8 cellular contexts compared by ENCODE assay signal in genomic region chr2:64608867-64609228, GRCh38. TPM values are rescaled to one million over a fixed set of nuclear protein-coding genes. Genes with fewer than 3 reads are reported as not detected.
A peak's percentile ranks its signal among the peaks of the same experiment; 100 is the strongest.
DNase-seq lines count a peak whose midpoint lies in the region; ATAC-seq, FAIRE-seq and TF ChIP-seq lines count a peak whose summit lies in the region.

No MANE protein-coding gene starts in this region.

- ATAC-seq in GM19035 (IDR thresholded peaks at IDR 0.05; ENCODE audit: unreplicated experiment) (peak; percentile 2), HG03159 (IDR thresholded peaks at IDR 0.05; ENCODE audit: unreplicated experiment) (no peak)

- H4K20me1 ChIP-seq in KMS-11 (ENCODE audit: insufficient read depth), result no peaks in the 10 kb centered on the region
- H4K20me1 ChIP-seq in H1 (replicated peaks in 1 of 2; ENCODE audit: control insufficient read depth in 1 of 2, insufficient read depth in 2 of 2, low read length in 2 of 2), result no peaks in the 10 kb centered on the region

- H4K91ac ChIP-seq in H1 (replicated peaks; ENCODE audit: insufficient read length, low read length), result no peak overlapping the region
- no peak overlapping the region for H4K91ac ChIP-seq in neuronal stem cell (ENCODE audit: low read depth, low read length, poor library complexity)

- H3K23ac ChIP-seq in H1 (ENCODE audit: insufficient read length) (no peak overlapping the region), neuronal stem cell (ENCODE audit: low read depth, low read length, poor library complexity) (peak overlapping the region; percentile 26)

- no peak overlapping the region for H4K5ac ChIP-seq in H1 (ENCODE audit: insufficient read length, low read depth, low read length)

- POLR2A ChIA-PET in H1 (lab: Charles Lee; ENCODE audit: partially characterized antibody), result interaction anchor here (0.8 to 1.2 kb wide), 3 partner anchors 8 to 45 kb away, joined by 3 read pairs; partner anchors contain the start of gene SERTAD2

- no peak overlapping the region for H3K4ac ChIP-seq in H1 (replicated peaks; ENCODE audit: insufficient read length, low read depth, low read length)
- H3K4ac ChIP-seq in neuronal stem cell (ENCODE audit: low read length), result peak overlapping the region; percentile 7

- peaks cover 23% of the 10 kb centered on the region for H3K4me1 ChIP-seq in KMS-11 (ENCODE audit: low read depth, poor library complexity, severe bottlenecking)
- peaks cover 2 to 14% (median 6%) of the 10 kb centered on the region in 4 experiments for H3K4me1 ChIP-seq in H1 (replicated peaks in 1 of 4; ENCODE audit: control insufficient read depth in 3 of 4, insufficient read depth in 4 of 4, low read length in 3 of 4)
- H3K4me1 ChIP-seq in neuronal stem cell (ENCODE audit: control insufficient read depth in 2 of 2, insufficient read depth in 1 of 2, low read depth in 1 of 2, low read length in 2 of 2), result peaks cover 0 to 7% of the 10 kb centered on the region in 2 donors

- H3K18ac ChIP-seq in H1 (ENCODE audit: extremely low read depth, low read length) (no peak overlapping the region), neuronal stem cell (ENCODE audit: low read length) (peak overlapping the region; percentile 92)

- no peak for TF ChIP-seq RAD21 in H1 (IDR thresholded peaks at IDR 0.05 in 1 of 2, conservative IDR thresholded peaks at IDR 0.05 in 1 of 2; ENCODE audit: low read depth in 2 of 2, low read length in 2 of 2)

- no peaks in the 10 kb centered on the region for H3K79me2 ChIP-seq in KMS-11 (ENCODE audit: insufficient read depth, low read depth)
- H3K79me2 ChIP-seq in H1 (ENCODE audit: control insufficient read depth in 1 of 2, insufficient read depth in 2 of 2, low read length in 2 of 2), result no peaks in the 10 kb centered on the region

- no peak for FAIRE-seq in H1 (lab: Jason Lieb, UNC)
- FAIRE-seq in RCC 7860 (lab: Jason Lieb, UNC), result no peak

- WGBS in H1 (ENCODE audit: extremely low coverage in 1 of 2, insufficient coverage in 1 of 2, insufficient read length in 1 of 2, insufficient replicate concordance in 2 of 2, low coverage in 1 of 2, low lambda C conversion rate in 2 of 2, missing lambda C conversion rate in 1 of 2), 2 experiments, result 12% methylated on average over 14 of the region's 20 CpGs; no CpG with 5 or more reads in 1 of the 2 experiments
- no CpG with 5 or more reads among the region's 20 CpGs for WGBS in neuronal stem cell (ENCODE audit: extremely low coverage in 2 of 2, insufficient read length in 2 of 2, insufficient replicate concordance in 1 of 2), 2 donors

- H4K8ac ChIP-seq in H1 (ENCODE audit: extremely low read depth, insufficient read depth, low read length) (peak overlapping the region; percentile 22), neuronal stem cell (ENCODE audit: low read depth, low read length) (peak overlapping the region; percentile 77)

- peak overlapping the region; percentile 1 for H3K4me3 ChIP-seq in KMS-11 (IDR thresholded peaks at IDR 0.05; ENCODE audit: insufficient read depth, low read depth, low read length)
- H3K4me3 ChIP-seq in H1 (ENCODE audit: extremely low read depth in 1 of 4, insufficient read depth in 2 of 4, low read depth in 3 of 4, low read length in 4 of 4), result peak overlapping the region; percentile 21 to 79 (median 54); a peak in 6 of 8 replicates
- no peak overlapping the region for H3K4me3 ChIP-seq in neuronal stem cell (ENCODE audit: low read length in 2 of 2)
- H3K4me3 ChIP-seq in foreskin fibroblast (ENCODE audit: low read depth in 1 of 2, low read length in 2 of 2), result no peak overlapping the region

- no peak for TF ChIP-seq POLR2A in H1 (IDR thresholded peaks at IDR 0.05; ENCODE audit: control extremely low read depth in 1 of 2, low read depth in 2 of 2, low read length in 2 of 2)

- H2BK5ac ChIP-seq in H1 (ENCODE audit: low read depth, low read length) (no peak overlapping the region), neuronal stem cell (ENCODE audit: low read length) (peak overlapping the region; percentile 67)

- no peaks in the 10 kb centered on the region for H3K27me3 ChIP-seq in KMS-11 (ENCODE audit: insufficient read depth, low read depth)
- H3K27me3 ChIP-seq in H1 (replicated peaks in 1 of 4; ENCODE audit: control insufficient read depth in 3 of 4, extremely low read depth in 1 of 4, insufficient read depth in 3 of 4, low read length in 3 of 4), result peaks cover 0 to 11% (median 9%) of the 10 kb centered on the region in 4 experiments; a peak in 6 of 7 replicates
- H3K27me3 ChIP-seq in neuronal stem cell (ENCODE audit: control insufficient read depth in 3 of 3, insufficient read depth in 3 of 3, low read depth in 1 of 3, low read length in 3 of 3), result peaks cover 0 to 11% (median 0%) of the 10 kb centered on the region in 3 experiments

- CTCF ChIA-PET in H1 (lab: Charles Lee; ENCODE audit: partially characterized antibody), result interaction anchor here (0.6 to 5.9 kb wide), 15 partner anchors 12 to 526 kb away, joined by 3 to 135 read pairs (median 5); partner anchors contain the start of gene SERTAD2

- H3K9ac ChIP-seq in KMS-11, result peak overlapping the region; percentile 79; the same call in 1 of the 2 replicates
- H3K9ac ChIP-seq in H1 (replicated peaks in 1 of 4; ENCODE audit: extremely low read depth in 1 of 4, low read depth in 3 of 4, low read length in 3 of 4), result peak overlapping the region in 1 of 4 experiments; percentile 35; a peak in 1 of 7 replicates
- H3K9ac ChIP-seq in neuronal stem cell (ENCODE audit: low read depth, low read length, poor library complexity), result peak overlapping the region; percentile 60

- H3K79me1 ChIP-seq in H1 (ENCODE audit: low read depth, low read length) (no peaks in the 10 kb centered on the region), neuronal stem cell (ENCODE audit: low read depth, low read length) (no peaks in the 10 kb centered on the region)

- no peak overlapping the region for H3K27ac ChIP-seq in KMS-11
- no peak overlapping the region for H3K27ac ChIP-seq in H1 (ENCODE audit: low read depth, low read length)
- H3K27ac ChIP-seq in neuronal stem cell (replicated peaks; ENCODE audit: low read length), result no peak overlapping the region

- peaks cover 4% of the 10 kb centered on the region; the same call in 1 of the 2 replicates for H3K23me2 ChIP-seq in H1 (ENCODE audit: low read depth, low read length)

- no peak overlapping the region for H3K56ac ChIP-seq in H1 (replicated peaks; ENCODE audit: insufficient read length, low read depth, low read length)

- H2BK15ac ChIP-seq in H1 (ENCODE audit: low read length) (peak overlapping the region; percentile 34; the same call in 1 of the 2 replicates), neuronal stem cell (ENCODE audit: low read length) (no peak overlapping the region)

- no peak overlapping the region; the same call in 1 of the 2 replicates for H2BK12ac ChIP-seq in H1 (ENCODE audit: low read depth, low read length)
- H2BK12ac ChIP-seq in neuronal stem cell (ENCODE audit: low read length), result no peak overlapping the region

- DNase-seq in H1 (ENCODE audit: low read depth in 1 of 2, low spot score in 2 of 2), result peak in 1 of 2 experiments; percentile 76
- DNase-seq in neuronal stem cell (ENCODE audit: low spot score), result no peak
- DNase-seq in RCC 7860 (ENCODE audit: low spot score), result no peak
- no peak for DNase-seq in foreskin fibroblast
- no peak for DNase-seq in NCI-H524 treated with DMSO at 0.1 percent for 48 hours (lab: John Stamatoyannopoulos, UW)

- peak overlapping the region; percentile 50 for H3K4me2 ChIP-seq in KMS-11
- H3K4me2 ChIP-seq in H1 (ENCODE audit: insufficient read depth in 1 of 2, low read depth in 2 of 2, low read length in 2 of 2), result peak overlapping the region; percentile 67 to 84
- H3K4me2 ChIP-seq in neuronal stem cell (ENCODE audit: insufficient read depth, low read length, poor library complexity, severe bottlenecking), result peak overlapping the region; percentile 51

- H2AK5ac ChIP-seq in H1 (ENCODE audit: low read depth, low read length) (no peak overlapping the region), neuronal stem cell (ENCODE audit: low read depth, low read length) (no peak overlapping the region)

- H3K14ac ChIP-seq in H1 (ENCODE audit: insufficient read length) (no peak overlapping the region), neuronal stem cell (ENCODE audit: low read length) (no peak overlapping the region)

- H3K9me3 ChIP-seq in H1 (ENCODE audit: insufficient read depth in 2 of 2, low read depth in 1 of 2, low read length in 1 of 2) (0 out of 4 replicates have a peak, but pooled peaks cover 0 to 2% of the 10 kb centered on the region in 2 experiments), neuronal stem cell (replicated peaks in 1 of 2; ENCODE audit: control insufficient read depth in 2 of 2, insufficient read depth in 1 of 2, low read depth in 1 of 2, low read length in 2 of 2) (peaks cover 0 to 4% of the 10 kb centered on the region in 2 donors)

- H2AFZ ChIP-seq in KMS-11 (ENCODE audit: low read depth) (peak overlapping the region; percentile 80), H1 (ENCODE audit: low read length) (no peak overlapping the region; the same call in 1 of the 2 replicates), neuronal stem cell (ENCODE audit: low read length) (no peak overlapping the region)

- H3K36me3 ChIP-seq in KMS-11 (ENCODE audit: insufficient read depth) (no peaks in the 10 kb centered on the region), H1 (ENCODE audit: control insufficient read depth in 2 of 4, insufficient read depth in 4 of 4, low read length in 3 of 4) (no peaks in the 10 kb centered on the region), neuronal stem cell (replicated peaks in 1 of 2; ENCODE audit: control insufficient read depth in 2 of 2, insufficient read depth in 2 of 2, low read length in 2 of 2) (no peaks in the 10 kb centered on the region)

- TF ChIP-seq CTCF in KMS-11 (conservative IDR thresholded peaks at IDR 0.05; ENCODE audit: low read depth, low read length), result no peak
- TF ChIP-seq CTCF in H1 (IDR thresholded peaks at IDR 0.05; ENCODE audit: control extremely low read depth in 1 of 3, insufficient read depth in 1 of 3, low read depth in 1 of 3, low read length in 3 of 3), result no peak
- TF ChIP-seq CTCF in foreskin fibroblast (IDR thresholded peaks at IDR 0.05; ENCODE audit: low read depth, low read length), result no peak

- H2BK120ac ChIP-seq in H1 (replicated peaks; ENCODE audit: low read depth, low read length), result no peak overlapping the region
- H2BK120ac ChIP-seq in neuronal stem cell (ENCODE audit: low read depth, low read length), result peak overlapping the region; percentile 10

- TF ChIP-seq EP300 in H1 (IDR thresholded peaks at IDR 0.05; ENCODE audit: borderline replicate concordance in 1 of 2, low read depth in 2 of 2, low read length in 2 of 2), result no peak

- no peak overlapping the region for H2BK20ac ChIP-seq in H1 (ENCODE audit: low read length)

RNA-seq across cellular contexts. Expression of gene SERTAD2, which starts 44.9 kb away (rescaled TPM):
- 4.5 and 5.7 TPM in 2 replicates for total RNA-seq in H1 (2021; fragmentation: NEBNext Ultra II Directional; extraction: Animal tissue kit (Norgen Biotek cat#: 25700))
- polyA plus RNA-seq in H1 (2011; rRNA removed), result 2.9 and 3.5 TPM in 2 replicates
- 2.8 TPM for polyA plus RNA-seq in H1 (2011; cell fraction: cytosol; rRNA removed)
- polyA plus RNA-seq in H1 (2011; cell fraction: nucleus; rRNA removed), result 4.9 TPM
- 3.8 to 5.6 TPM (median 4.6 TPM) in 4 replicates for polyA plus RNA-seq in H1 (2012, experiment 1 of 2)
- 0.83 TPM for polyA plus RNA-seq in H1 (2012, experiment 2 of 2)
- polyA plus RNA-seq in H1 (2013, experiment 1 of 2), result 4.6 TPM
- polyA plus RNA-seq in H1 (2013, experiment 2 of 2), result 4.4 TPM
- 3.9 and 5.4 TPM in 2 replicates for polyA minus RNA-seq in H1 (2011; rRNA and poly(A)+ RNA removed)
- polyA minus RNA-seq in H1 (2011; cell fraction: cytosol; rRNA and poly(A)+ RNA removed), result 4.2 TPM
- polyA minus RNA-seq in H1 (2011; cell fraction: nucleus; rRNA and poly(A)+ RNA removed), result 13.4 TPM
- 20.0 TPM for polyA plus RNA-seq in neuronal stem cell (2013, experiment 1 of 2)
- 19.5 TPM for polyA plus RNA-seq in neuronal stem cell (2013, experiment 2 of 2)

Comparison
In these comparisons a context has a peak if more than half of its experiments do, and no peak if none do; other contexts are left out.
1. H3K4me3 ChIP-seq: peak in KMS-11 (single experiment) and H1 (4 of 4); none in neuronal stem cell (0 of 2) and foreskin fibroblast (0 of 2).
2. Peak in every context shown above with its lines, with median percentiles within 50 percentile points of each other: H3K4me2 ChIP-seq.